9 cellular contexts compared by ENCODE assay signal in the genomic region with DNA sequence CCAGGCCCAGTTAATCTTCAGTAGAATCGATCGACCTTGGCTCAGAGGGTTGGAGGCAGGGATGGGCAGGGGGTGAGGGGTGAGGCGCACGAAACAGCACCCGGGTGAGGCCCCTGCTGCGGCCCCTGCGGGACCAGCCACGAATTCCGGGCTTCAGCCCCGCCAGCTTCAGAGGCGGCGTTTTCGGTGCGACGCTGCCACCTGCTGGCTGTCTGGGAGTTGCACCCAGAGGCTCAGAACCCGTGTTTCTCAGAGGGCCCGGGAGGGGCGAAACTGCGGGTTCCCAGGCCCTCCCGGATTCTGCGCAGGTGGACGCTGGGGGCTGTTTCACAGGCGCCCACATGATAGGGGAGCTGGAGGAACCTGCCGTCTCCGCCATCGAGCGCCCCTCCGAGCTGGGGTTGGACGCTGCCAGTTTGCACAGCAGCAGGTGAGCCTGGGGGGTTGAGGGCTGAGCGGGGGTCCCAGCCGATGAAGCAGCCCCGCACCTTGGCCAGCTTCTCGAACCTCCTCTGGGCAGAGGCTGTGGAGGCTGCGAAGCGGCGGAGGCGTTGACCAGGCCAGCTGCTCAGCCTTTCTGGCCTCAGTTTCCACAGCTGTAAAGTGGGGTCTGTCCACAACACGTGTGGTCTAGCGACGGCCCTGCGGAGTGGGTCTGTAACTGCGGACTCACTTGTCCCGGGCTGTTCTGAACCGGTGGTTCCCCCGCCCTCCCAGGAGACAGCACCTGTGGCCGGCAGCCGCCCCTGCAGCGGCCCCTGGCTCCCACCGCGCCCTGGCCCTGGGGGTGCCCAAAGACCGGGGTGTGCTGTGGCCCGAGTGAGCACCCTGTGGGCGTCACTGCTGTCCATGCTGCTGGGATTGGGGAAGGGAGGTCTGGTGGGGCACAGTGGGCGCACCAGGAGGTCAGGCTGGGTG. TPM values are rescaled to one million over a fixed set of nuclear protein-coding genes. Genes with fewer than 3 reads are reported as not detected.
A peak's percentile ranks its signal among the peaks of the same experiment; 100 is the strongest.
DNase-seq lines count a peak whose midpoint lies in the region; ATAC-seq, FAIRE-seq and TF ChIP-seq lines count a peak whose summit lies in the region.
"Had no signal": no experiment of that assay in that cellular context is flagged by ENCODE, and none has a peak within 500 bp of the region (broad histone marks: within the 10 kb centered on the region; RNA-seq: fewer than 3 reads in every experiment).

No MANE protein-coding gene starts in this region.

- in situ Hi-C loops in G401 (cut with HindIII; ENCODE audit: low sequenced_read_pairs), result no loop called here
- in situ Hi-C loops in KBM-7 (cut with MboI; ENCODE audit: low pct_unique_long_range_greater_than_20kb, low sequenced_read_pairs), result no loop called here

- H4K8ac ChIP-seq in trophoblast cell (ENCODE audit: low read depth, low read length), result no peak overlapping the region

- no peaks in the 10 kb centered on the region for H3K79me1 ChIP-seq in trophoblast cell (ENCODE audit: low read length)

- H3K4ac ChIP-seq in trophoblast cell (ENCODE audit: low read depth, low read length), result no peak overlapping the region

- peak overlapping the region; percentile 55 for H3K18ac ChIP-seq in trophoblast cell (ENCODE audit: low read length)

- DNase-seq in G401 (ENCODE audit: low spot score) (peak; percentile 65), KBM-7 (peak; percentile 82), frontal cortex (ENCODE audit: low spot score in 2 of 2) (peak; percentile 93 to 97), trophoblast cell (peak; percentile 53 to 87), ureter (ENCODE audit: low spot score) (peak; percentile 76)
- peak; percentile 74 for DNase-seq in activated effector memory CD4-positive, alpha-beta T cell treated with Interleukin-2 at 50 U/mL for 16 hours

- peaks cover 44% of the 10 kb centered on the region for H3K27me3 ChIP-seq in trophoblast cell (ENCODE audit: insufficient read depth, low read length)

- WGBS in trophoblast cell (ENCODE audit: extremely low coverage, insufficient coverage, insufficient read length), result no CpG with 5 or more reads among the region's 54 CpGs

- H3K9me3 ChIP-seq in trophoblast cell (ENCODE audit: insufficient read depth, low read depth, low read length), result peaks cover 9% of the 10 kb centered on the region

- no peak overlapping the region for H2BK120ac ChIP-seq in trophoblast cell (ENCODE audit: insufficient read depth, low read length, poor library complexity)

- no peak overlapping the region for H2BK12ac ChIP-seq in trophoblast cell (ENCODE audit: low read length)

- H3K4me1 ChIP-seq in trophoblast cell (ENCODE audit: control insufficient read depth in 1 of 2, insufficient read depth in 2 of 2, low read length in 2 of 2), result peaks cover 2 to 4% of the 10 kb centered on the region in 2 experiments

- H3K23ac ChIP-seq in trophoblast cell (ENCODE audit: low read length), result no peak overlapping the region

- peak; percentile 61 for TF ChIP-seq POLR2A in Raji (IDR thresholded peaks at IDR 0.05; ENCODE audit: insufficient read depth, low read depth, low read length)

- peak overlapping the region; percentile 48 for H3K4me2 ChIP-seq in trophoblast cell (ENCODE audit: low read length)

- no peak overlapping the region for H4K91ac ChIP-seq in trophoblast cell (ENCODE audit: low read depth, low read length)

- no peak overlapping the region for H2BK5ac ChIP-seq in trophoblast cell (ENCODE audit: low read depth, low read length, poor library complexity)

- no peak for FAIRE-seq in frontal cortex (lab: Jason Lieb, UNC)

- ATAC-seq in GM21717 (IDR thresholded peaks at IDR 0.05; ENCODE audit: unreplicated experiment), result peak; percentile 40

- H3K14ac ChIP-seq in trophoblast cell (ENCODE audit: low read length), result no peak overlapping the region

- no peak overlapping the region for H3K9ac ChIP-seq in trophoblast cell (ENCODE audit: low read length)

- no peak overlapping the region for H2AK5ac ChIP-seq in trophoblast cell (ENCODE audit: low read length)

- H3K79me2 ChIP-seq in trophoblast cell (ENCODE audit: control insufficient read depth, insufficient read depth, low read length, poor library complexity), result no peaks in the 10 kb centered on the region

- H2AFZ ChIP-seq in trophoblast cell (ENCODE audit: insufficient read depth, low read length, poor library complexity), result no peak overlapping the region

- H4K12ac ChIP-seq in trophoblast cell (ENCODE audit: low read depth, low read length), result no peak overlapping the region

- H3K27ac ChIP-seq in trophoblast cell (ENCODE audit: low read depth, low read length), result no peak overlapping the region

- no peak overlapping the region for H3K4me3 ChIP-seq in trophoblast cell (ENCODE audit: low read depth, low read length)

- H3K36me3 ChIP-seq in trophoblast cell (ENCODE audit: control insufficient read depth in 1 of 2, insufficient read depth in 2 of 2, low read length in 2 of 2), result no peaks in the 10 kb centered on the region

RNA-seq across cellular contexts. Expression of a gene that starts 2.5 kb away (rescaled TPM):
- total RNA-seq in G401 (2014; rRNA removed; shearing (Covaris generic)), result not detected in 2 replicates
- total RNA-seq in frontal cortex (not detected), ureter (not detected)
- 0.07 and 0.12 TPM in 2 replicates for polyA plus RNA-seq in trophoblast cell (2013)
- total RNA-seq: subcutaneous adipose tissue had no signal

RNA-seq across cellular contexts. Expression of a gene that starts 56.8 kb away (rescaled TPM):
- total RNA-seq in G401 (2014; rRNA removed; shearing (Covaris generic)), result 1.2 TPM in 1 of 2 replicates, not detected in the other
- under 0.01 TPM for total RNA-seq in frontal cortex
- 1.5 and 1.6 TPM in 2 replicates for polyA plus RNA-seq in trophoblast cell (2013)
- 10.1 TPM for total RNA-seq in ureter
